14 cellular contexts compared by ENCODE assay signal in genomic region chr12:32541754-32542374, GRCh38.
DNase-seq lines count a peak whose midpoint lies in the region; ATAC-seq, FAIRE-seq and TF ChIP-seq lines count a peak whose summit lies in the region.
"Had no signal": no experiment of that assay in that cellular context is flagged by ENCODE, and none has a peak within 500 bp of the region (broad histone marks: within the 10 kb centered on the region; RNA-seq: fewer than 3 reads in every experiment).

No MANE protein-coding gene starts in this region.

- H3K79me2 ChIP-seq in OCI-LY1 (ENCODE audit: insufficient read depth, low read length): peaks cover 43% of the 10 kb centered on the region

- WGBS in endodermal cell (ENCODE audit: insufficient coverage in 1 of 2, insufficient read length in 1 of 2), 2 experiments: 88 to 100% methylated on average over 1 to 3 of the region's 3 CpGs

- H3K4me1 Mint-ChIP-seq in endodermal cell: peaks cover 17% of the 10 kb centered on the region
- H3K4me1 Mint-ChIP-seq: activated CD4-positive, alpha-beta T cell treated with anti-CD3 and anti-CD28 coated beads, Interleukin-2, amount 10 ng/mL, durations not matched to agents 24 days and 14 days; stimulated activated effector memory CD8-positive, alpha-beta T cell treated with anti-CD3 and anti-CD28 coated beads, Interleukin-12 subunit alpha, Interleukin-12 subunit beta, amount 100 ng/mL, for 72 hours had no signal

- no peaks in the 10 kb centered on the region for H3K9me3 ChIP-seq in OCI-LY1 (ENCODE audit: low read length)
- no peaks in the 10 kb centered on the region for H3K9me3 ChIP-seq in endodermal cell (ENCODE audit: control insufficient read depth, low read length)
- H3K9me3 ChIP-seq in muscle layer of duodenum (ENCODE audit: control insufficient read depth in 1 of 2, low read length in 2 of 2): no peaks in the 10 kb centered on the region
- H3K9me3 ChIP-seq in thoracic aorta: no peaks in the 10 kb centered on the region

- H3K4me1 ChIP-seq in OCI-LY1 (ENCODE audit: insufficient read depth, low read length, severe bottlenecking): peaks cover 82% of the 10 kb centered on the region
- no peaks in the 10 kb centered on the region for H3K4me1 ChIP-seq in endodermal cell (ENCODE audit: control insufficient read depth, insufficient read depth, low read length)
- peaks cover 11 to 34% of the 10 kb centered on the region in 2 donors for H3K4me1 ChIP-seq in muscle layer of duodenum (ENCODE audit: control insufficient read depth in 1 of 2, insufficient read depth in 2 of 2, low read length in 2 of 2)
- H3K4me1 ChIP-seq in thoracic aorta (ENCODE audit: control insufficient read depth in 1 of 2, low read depth in 2 of 2): peaks cover 44 to 65% of the 10 kb centered on the region in 2 donors

- FAIRE-seq in H54 (lab: Jason Lieb, UNC): no peak

- peaks cover 8% of the 10 kb centered on the region for H3K36me3 Mint-ChIP-seq in endodermal cell (ENCODE audit: low read depth)
- H3K36me3 Mint-ChIP-seq: CD8-positive, alpha-beta T cell; stimulated activated effector memory CD8-positive, alpha-beta T cell treated with anti-CD3 and anti-CD28 coated beads, Interleukin-12 subunit alpha, Interleukin-12 subunit beta, amount 100 ng/mL, for 72 hours had no signal

- peak overlapping the region; percentile 4 for H3K4me3 ChIP-seq in OCI-LY1 (ENCODE audit: low read depth, low read length, poor library complexity, severe bottlenecking)
- no peak overlapping the region for H3K4me3 ChIP-seq in endodermal cell (ENCODE audit: low read length)
- no peak overlapping the region for H3K4me3 ChIP-seq in muscle layer of duodenum (ENCODE audit: low read depth in 1 of 2, low read length in 2 of 2)
- H3K4me3 ChIP-seq in thoracic aorta: peak overlapping the region; percentile 23

- TF ChIP-seq POLR2A in H54 (IDR thresholded peaks at IDR 0.05; ENCODE audit: low read depth, low read length): no peak

- H3F3A ChIP-seq in OCI-LY1 (ENCODE audit: insufficient read depth, low read length): no peaks in the 10 kb centered on the region

- DNase-seq in endodermal cell (peak; percentile 22), thoracic aorta (ENCODE audit: low spot score) (no peak), cerebellar nuclear complex (lab: John Stamatoyannopoulos, UW) (no peak), H54 (ENCODE audit: insufficient read length, low spot score) (no peak)
- no peak for DNase-seq in effector CD8-positive, alpha-beta T cell (lab: John Stamatoyannopoulos, UW)
- DNase-seq: activated CD4-positive, alpha-beta T cell treated with anti-CD3 and anti-CD28 coated beads, Interleukin-2, amount 10 ng/mL, durations not matched to agents 24 days and 14 days; CD8-positive, alpha-beta T cell; central memory CD4-positive, alpha-beta T cell; NCI-H2107 had no signal

- H3K36me3 ChIP-seq in OCI-LY1 (ENCODE audit: insufficient read depth, low read length) (no peaks in the 10 kb centered on the region), endodermal cell (ENCODE audit: control insufficient read depth, insufficient read depth, low read length) (no peaks in the 10 kb centered on the region), muscle layer of duodenum (ENCODE audit: control insufficient read depth in 1 of 2, insufficient read depth in 2 of 2, low read length in 2 of 2) (no peaks in the 10 kb centered on the region), thoracic aorta (no peaks in the 10 kb centered on the region)

- H2AFZ ChIP-seq in OCI-LY1 (ENCODE audit: low read length): no peak overlapping the region

- TF ChIP-seq CTCF in OCI-LY1 (IDR thresholded peaks at IDR 0.05; ENCODE audit: low read length) (no peak), endodermal cell (conservative IDR thresholded peaks at IDR 0.05) (no peak), thoracic aorta (IDR thresholded peaks at IDR 0.05) (no peak)

- H3K4me2 ChIP-seq in OCI-LY1 (ENCODE audit: low read length): peak overlapping the region; percentile 15; the same call in 1 of the 2 replicates

- H3K9ac ChIP-seq in OCI-LY1 (ENCODE audit: low read length) (peak overlapping the region; percentile 7), endodermal cell (ENCODE audit: extremely low read depth, low read length, poor library complexity, severe bottlenecking) (no peak overlapping the region)

- no peaks in the 10 kb centered on the region for H4K20me1 ChIP-seq in OCI-LY1 (ENCODE audit: insufficient read depth, low read length)

- H3K27me3 Mint-ChIP-seq in endodermal cell (ENCODE audit: insufficient read depth): no peaks in the 10 kb centered on the region

- H3K27me3 ChIP-seq in OCI-LY1 (ENCODE audit: insufficient read depth, low read length) (no peaks in the 10 kb centered on the region), endodermal cell (ENCODE audit: control insufficient read depth, insufficient read depth, low read length, poor library complexity, severe bottlenecking) (no peaks in the 10 kb centered on the region), muscle layer of duodenum (ENCODE audit: low read depth, low read length) (no peaks in the 10 kb centered on the region), thoracic aorta (replicated peaks; ENCODE audit: insufficient read depth) (no peaks in the 10 kb centered on the region)

- H3K27ac Mint-ChIP-seq in endodermal cell: peak overlapping the region; percentile 15
- H3K27ac Mint-ChIP-seq: activated CD4-positive, alpha-beta T cell treated with anti-CD3 and anti-CD28 coated beads, Interleukin-2, amount 10 ng/mL, durations not matched to agents 24 days and 14 days; activated T-helper 1 cell treated with anti-CD3 and anti-CD28 coated beads, Interleukin-12 subunit alpha, Interleukin-12 subunit beta, Interleukin-2, Interleukin-4 antibody, amounts not matched to agents 30 ng/mL and 10 ng/mL and 1 ng/mL, durations not matched to agents 14 hours and 24 hours and 36 hours; CD8-positive, alpha-beta T cell; stimulated activated effector memory CD8-positive, alpha-beta T cell treated with anti-CD3 and anti-CD28 coated beads, Interleukin-12 subunit alpha, Interleukin-12 subunit beta, amount 100 ng/mL, for 72 hours had no signal

- H3K27ac ChIP-seq in OCI-LY1 (ENCODE audit: low read depth, low read length, poor library complexity, severe bottlenecking) (peak overlapping the region; percentile 57), endodermal cell (ENCODE audit: low read depth, low read length) (no peak overlapping the region), muscle layer of duodenum (ENCODE audit: low read length) (peak overlapping the region; percentile 26), thoracic aorta (peak overlapping the region in 1 of 2 donors; percentile 57)

- no peaks in the 10 kb centered on the region for H3K9me2 ChIP-seq in OCI-LY1 (ENCODE audit: low read depth, low read length)

- no peaks in the 10 kb centered on the region for H3K9me3 Mint-ChIP-seq in endodermal cell
- H3K9me3 Mint-ChIP-seq: activated CD4-positive, alpha-beta T cell treated with anti-CD3 and anti-CD28 coated beads, Interleukin-2, amount 10 ng/mL, durations not matched to agents 24 days and 14 days; activated T-helper 1 cell treated with anti-CD3 and anti-CD28 coated beads, Interleukin-12 subunit alpha, Interleukin-12 subunit beta, Interleukin-2, Interleukin-4 antibody, amounts not matched to agents 30 ng/mL and 10 ng/mL and 1 ng/mL, durations not matched to agents 14 hours and 24 hours and 36 hours; CD8-positive, alpha-beta T cell; stimulated activated effector memory CD8-positive, alpha-beta T cell treated with anti-CD3 and anti-CD28 coated beads, Interleukin-12 subunit alpha, Interleukin-12 subunit beta, amount 100 ng/mL, for 72 hours had no signal

- no peak for ATAC-seq in thoracic aorta (ENCODE audit: insufficient number of reproducible peaks, low FRiP score, low read depth)
- no peak for ATAC-seq in GM18867 (IDR thresholded peaks at IDR 0.05; ENCODE audit: unreplicated experiment)
- ATAC-seq: CD8-positive, alpha-beta T cell; stimulated activated effector memory CD8-positive, alpha-beta T cell treated with anti-CD3 and anti-CD28 coated beads, Interleukin-12 subunit alpha, Interleukin-12 subunit beta, amount 100 ng/mL, for 72 hours had no signal

- no peak overlapping the region for H3K4me3 Mint-ChIP-seq in endodermal cell
- H3K4me3 Mint-ChIP-seq: activated CD4-positive, alpha-beta T cell treated with anti-CD3 and anti-CD28 coated beads, Interleukin-2, amount 10 ng/mL, durations not matched to agents 24 days and 14 days; activated T-helper 1 cell treated with anti-CD3 and anti-CD28 coated beads, Interleukin-12 subunit alpha, Interleukin-12 subunit beta, Interleukin-2, Interleukin-4 antibody, amounts not matched to agents 30 ng/mL and 10 ng/mL and 1 ng/mL, durations not matched to agents 14 hours and 24 hours and 36 hours; CD8-positive, alpha-beta T cell; stimulated activated effector memory CD8-positive, alpha-beta T cell treated with anti-CD3 and anti-CD28 coated beads, Interleukin-12 subunit alpha, Interleukin-12 subunit beta, amount 100 ng/mL, for 72 hours had no signal

Comparison
In these comparisons a context has a peak if more than half of its experiments do, and no peak if none do; other contexts are left out.
1. H3K4me3 ChIP-seq: peak in OCI-LY1 (single experiment) and thoracic aorta (single experiment); none in endodermal cell (single experiment) and muscle layer of duodenum (0 of 2).